Comparison of ENCODE assay signal across 9 cellular contexts in the genomic region with DNA sequence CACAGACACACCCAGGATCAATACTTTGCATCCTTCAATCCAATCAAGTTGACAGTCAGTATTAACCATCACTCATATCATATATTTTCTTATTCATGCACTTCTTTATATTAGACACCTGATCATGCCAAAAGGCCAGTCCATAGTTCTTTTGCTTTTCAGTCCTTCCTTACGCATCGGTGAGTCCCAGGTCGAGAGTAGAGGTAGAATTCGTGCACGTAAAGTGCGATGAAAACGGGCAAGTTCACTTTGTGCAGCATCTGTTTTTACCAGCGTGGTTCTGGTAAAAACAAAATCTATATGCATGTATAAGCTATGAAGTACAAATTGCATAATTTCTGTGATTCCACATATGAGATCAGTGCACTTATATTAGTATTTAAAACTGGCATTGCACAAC. TPM values are rescaled to one million over a fixed set of nuclear protein-coding genes. Genes with fewer than 3 reads are reported as not detected.
DNase-seq lines count a peak whose midpoint lies in the region; ATAC-seq and TF ChIP-seq lines count a peak whose summit lies in the region.
"Had no signal": no experiment of that assay in that cellular context is flagged by ENCODE, and none has a peak within 500 bp of the region (broad histone marks: within the 10 kb centered on the region; RNA-seq: fewer than 3 reads in every experiment).

No MANE protein-coding gene starts in this region.

- TF ChIP-seq POLR2A in sigmoid colon (IDR thresholded peaks at IDR 0.05): no peak

- CTCF ChIA-PET in SK-N-SH (lab: Yijun Ruan, JAX): interaction anchor here (1.0 to 3.4 kb wide), 7 partner anchors 10 to 488 kb away, joined by 3 to 30 read pairs (median 8); no protein-coding TSS in a partner anchor

- H3K27me3 ChIP-seq in SK-N-SH (ENCODE audit: insufficient read depth) (no peaks in the 10 kb centered on the region), RWPE2 (ENCODE audit: insufficient read depth, poor library complexity, severe bottlenecking) (no peaks in the 10 kb centered on the region), sigmoid colon (no peaks in the 10 kb centered on the region)

- peak overlapping the region; percentile 81; the same call in 1 of the 2 replicates for H3K9ac ChIP-seq in SK-N-SH

- H3K79me2 ChIP-seq in SK-N-SH (ENCODE audit: insufficient read depth): peaks cover 42% of the 10 kb centered on the region

- in situ Hi-C loops in G401 (cut with HindIII; ENCODE audit: low sequenced_read_pairs): no loop called here

- H3K27ac ChIP-seq in SK-N-SH (ENCODE audit: low read depth in 2 of 2, low read length in 1 of 2) (peak overlapping the region in 1 of 2 experiments; percentile 85; a peak in 1 of 4 replicates), RWPE2 (ENCODE audit: poor library complexity, severe bottlenecking) (no peak overlapping the region), sigmoid colon (peak overlapping the region in 3 of 4 donors; percentile 85 to 94 (median 87))

- H3K9me3 ChIP-seq in SK-N-SH (no peaks in the 10 kb centered on the region), RWPE2 (ENCODE audit: severe bottlenecking) (no peaks in the 10 kb centered on the region), sigmoid colon (no peaks in the 10 kb centered on the region)

- POLR2A ChIA-PET in SK-N-SH (lab: Yijun Ruan, JAX): no interaction called here

- H3K4me3 ChIP-seq in SK-N-SH (ENCODE audit: low read depth in 2 of 2, low read length in 1 of 2): peak overlapping the region in 1 of 2 experiments; percentile 77; a peak in 2 of 4 replicates
- H3K4me3 ChIP-seq in RWPE2 (ENCODE audit: severe bottlenecking): peak overlapping the region; percentile 71
- peak overlapping the region; percentile 91 for H3K4me3 ChIP-seq in epithelial cell of proximal tubule (ENCODE audit: low read depth, low read length)
- H3K4me3 ChIP-seq in sigmoid colon: peak overlapping the region in 1 of 4 donors; percentile 78

- intact Hi-C loops in sigmoid colon (cut with DNase I): no loop called here

- H3K36me3 ChIP-seq in SK-N-SH (replicated peaks in 1 of 2; ENCODE audit: control insufficient read depth in 1 of 2, insufficient read depth in 2 of 2, low read length in 1 of 2) (peaks cover 15 to 21% of the 10 kb centered on the region in 2 experiments), RWPE2 (ENCODE audit: low read depth) (peaks cover 29% of the 10 kb centered on the region), sigmoid colon (peaks cover 0 to 22% (median 0%) of the 10 kb centered on the region in 4 donors)

- H3K4me1 ChIP-seq in SK-N-SH (ENCODE audit: control insufficient read depth in 1 of 2, insufficient read depth in 2 of 2, low read depth in 1 of 2, low read length in 1 of 2) (peaks cover 0 to 18% of the 10 kb centered on the region in 2 experiments; a peak in 2 of 4 replicates), RWPE2 (ENCODE audit: insufficient read depth, poor library complexity, severe bottlenecking) (peaks cover 25% of the 10 kb centered on the region), sigmoid colon (peaks cover 0 to 33% (median 19%) of the 10 kb centered on the region in 4 donors)

- WGBS in SK-N-SH (ENCODE audit: low lambda C conversion rate): 97% methylated on average over 8 of the region's 8 CpGs
- WGBS in sigmoid colon, 2 donors: 95 to 96% methylated on average over 8 of the region's 8 CpGs

- H2AFZ ChIP-seq in SK-N-SH (ENCODE audit: low read depth): peak overlapping the region; percentile 97; the same call in 1 of the 2 replicates

- no peaks in the 10 kb centered on the region for H3K9me2 ChIP-seq in SK-N-SH

- TF ChIP-seq CTCF in SK-N-SH (IDR thresholded peaks at IDR 0.05): no peak
- TF ChIP-seq CTCF in RWPE2 (IDR thresholded peaks at IDR 0.05; ENCODE audit: poor library complexity, severe bottlenecking): no peak
- no peak for TF ChIP-seq CTCF in epithelial cell of proximal tubule (conservative IDR thresholded peaks at IDR 0.05; ENCODE audit: low read depth, low read length)
- no peak for TF ChIP-seq CTCF in sigmoid colon (IDR thresholded peaks at IDR 0.05)

- peak overlapping the region; percentile 91; the same call in 1 of the 2 replicates for H3K4me2 ChIP-seq in SK-N-SH

- TF ChIP-seq EP300 in SK-N-SH (IDR thresholded peaks at IDR 0.05; ENCODE audit: borderline replicate concordance in 1 of 2, low read depth in 1 of 2, low read length in 1 of 2): no peak
- no peak for TF ChIP-seq EP300 in sigmoid colon (IDR thresholded peaks at IDR 0.05)

- DNase-seq in SK-N-SH: no peak
- DNase-seq in RWPE2 (ENCODE audit: low spot score): no peak
- no peak for DNase-seq in epithelial cell of proximal tubule (ENCODE audit: low read depth)
- no peak for DNase-seq in sigmoid colon
- DNase-seq in foreskin melanocyte: no peak
- DNase-seq in G401 (ENCODE audit: low spot score): no peak
- DNase-seq: NCI-H1930 had no signal

- peaks cover 14% of the 10 kb centered on the region for H3F3A ChIP-seq in SK-N-SH (replicated peaks; ENCODE audit: insufficient read depth)

- ATAC-seq in SK-N-SH treated with all-trans-retinoic acid at 6 μM for 48 hours (no peak), RWPE2 (ENCODE audit: low read depth) (no peak), GM18868 (IDR thresholded peaks at IDR 0.05; ENCODE audit: unreplicated experiment) (no peak)

- H4K20me1 ChIP-seq in SK-N-SH (ENCODE audit: insufficient read depth): no peaks in the 10 kb centered on the region

- TF ChIP-seq RAD21 in SK-N-SH (IDR thresholded peaks at IDR 0.05; ENCODE audit: low read length): no peak

TF ChIP-seq in SK-N-SH, 30 proteins besides CTCF, POLR2A, EP300 and RAD21:
- TF ChIP-seq, protein P1, sequence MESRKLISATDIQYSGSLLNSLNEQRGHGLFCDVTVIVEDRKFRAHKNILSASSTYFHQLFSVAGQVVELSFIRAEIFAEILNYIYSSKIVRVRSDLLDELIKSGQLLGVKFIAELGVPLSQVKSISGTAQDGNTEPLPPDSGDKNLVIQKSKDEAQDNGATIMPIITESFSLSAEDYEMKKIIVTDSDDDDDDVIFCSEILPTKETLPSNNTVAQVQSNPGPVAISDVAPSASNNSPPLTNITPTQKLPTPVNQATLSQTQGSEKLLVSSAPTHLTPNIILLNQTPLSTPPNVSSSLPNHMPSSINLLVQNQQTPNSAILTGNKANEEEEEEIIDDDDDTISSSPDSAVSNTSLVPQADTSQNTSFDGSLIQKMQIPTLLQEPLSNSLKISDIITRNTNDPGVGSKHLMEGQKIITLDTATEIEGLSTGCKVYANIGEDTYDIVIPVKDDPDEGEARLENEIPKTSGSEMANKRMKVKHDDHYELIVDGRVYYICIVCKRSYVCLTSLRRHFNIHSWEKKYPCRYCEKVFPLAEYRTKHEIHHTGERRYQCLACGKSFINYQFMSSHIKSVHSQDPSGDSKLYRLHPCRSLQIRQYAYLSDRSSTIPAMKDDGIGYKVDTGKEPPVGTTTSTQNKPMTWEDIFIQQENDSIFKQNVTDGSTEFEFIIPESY (IDR thresholded peaks at IDR 0.05; ENCODE audit: borderline replicate concordance, low read depth): no peak
- no peak for TF ChIP-seq MEF2A (IDR thresholded peaks at IDR 0.05; ENCODE audit: borderline replicate concordance, low read depth)
- no peak for TF ChIP-seq TEAD4 (IDR thresholded peaks at IDR 0.05; ENCODE audit: borderline replicate concordance, insufficient read depth)
- no peak for TF ChIP-seq EZH2phosphoT487 (IDR thresholded peaks at IDR 0.05; ENCODE audit: borderline replicate concordance, low read depth)
TF ChIP-seq in SK-N-SH: peak in this region for 0.

TF ChIP-seq in SK-N-SH treated with all-trans-retinoic acid at 6 μM for 48 hours, 23 proteins besides CTCF, POLR2A, EP300 and RAD21:
- TF ChIP-seq CSDC2 (CRISPR knock-in tag; IDR thresholded peaks at IDR 0.05) (no peak), ESRRG (CRISPR knock-in tag; IDR thresholded peaks at IDR 0.05) (no peak), OSR1 (CRISPR knock-in tag; IDR thresholded peaks at IDR 0.05) (no peak), RARB (CRISPR knock-in tag; IDR thresholded peaks at IDR 0.05) (no peak), ZNF70 (CRISPR knock-in tag; IDR thresholded peaks at IDR 0.05) (no peak), ZNF8 (CRISPR knock-in tag; IDR thresholded peaks at IDR 0.05) (no peak)
TF ChIP-seq in SK-N-SH treated with all-trans-retinoic acid at 6 μM for 48 hours: peak in this region for 0.

RNA-seq across cellular contexts. Expression of a gene that starts 1.2 kb away (rescaled TPM):
- polyA plus RNA-seq in SK-N-SH (2012; rRNA removed): 107 and 123 TPM in 2 replicates
- polyA plus RNA-seq in SK-N-SH (2012; cell fraction: cytosol; rRNA removed): 147 and 188 TPM in 2 replicates
- polyA plus RNA-seq in SK-N-SH (2012; cell fraction: nucleus; rRNA removed): 29.4 and 69.0 TPM in 2 replicates
- total RNA-seq in epithelial cell of proximal tubule: 110 and 111 TPM in 2 replicates
- 10 to 100 TPM; 59.1 to 95.6 (median 82.7) TPM for total RNA-seq in sigmoid colon
- polyA plus RNA-seq in sigmoid colon: 10 to 100 TPM; 24.7 to 34.8 (median 28.9) TPM
- 151 and 175 TPM in 2 replicates for total RNA-seq in G401 (2014; rRNA removed; shearing (Covaris generic))
